8 cellular contexts compared by ENCODE assay signal in genomic region chr3:60010778-60011177, GRCh38.
DNase-seq lines count a peak whose midpoint lies in the region; ATAC-seq and TF ChIP-seq lines count a peak whose summit lies in the region.

No MANE protein-coding gene starts in this region.

- H3K27ac ChIP-seq in Peyer's patch (peak overlapping the region in 2 of 4 donors; percentile 40), colonic mucosa (no peak overlapping the region)

- H3K9ac ChIP-seq in colonic mucosa (ENCODE audit: low read depth in 2 of 2, low read length in 2 of 2), result no peak overlapping the region

- no peaks in the 10 kb centered on the region for H3K9me3 ChIP-seq in Peyer's patch
- no peaks in the 10 kb centered on the region for H3K9me3 ChIP-seq in colonic mucosa

- TF ChIP-seq POLR2A in Peyer's patch (IDR thresholded peaks at IDR 0.05), result no peak

- POLR2A ChIA-PET in GM10248 (lab: Yijun Ruan, JAX), result no interaction called here

- no peaks in the 10 kb centered on the region for H3K4me1 ChIP-seq in Peyer's patch
- no peaks in the 10 kb centered on the region for H3K4me1 ChIP-seq in colonic mucosa

- no peaks in the 10 kb centered on the region for H3K36me3 ChIP-seq in Peyer's patch
- H3K36me3 ChIP-seq in colonic mucosa, result no peaks in the 10 kb centered on the region

- no peak for TF ChIP-seq CTCF in GM10248 (IDR thresholded peaks at IDR 0.05; ENCODE audit: control extremely low read depth, extremely low read depth, low read depth, missing control alignments)
- no peak for TF ChIP-seq CTCF in Peyer's patch (IDR thresholded peaks at IDR 0.05)
- TF ChIP-seq CTCF in colonic mucosa (IDR thresholded peaks at IDR 0.05), result no peak

- ATAC-seq in HG02588 (IDR thresholded peaks at IDR 0.05; ENCODE audit: unreplicated experiment), result peak; percentile 84
- no peak for ATAC-seq in HG03439 (IDR thresholded peaks at IDR 0.05; ENCODE audit: unreplicated experiment)

- intact Hi-C loops in colonic mucosa (cut with DNase I) (no loop called here), posterior vena cava (cut with DNase I) (no loop called here)

- no peak overlapping the region for H3K4me3 ChIP-seq in Peyer's patch
- H3K4me3 ChIP-seq in colonic mucosa, result no peak overlapping the region

- CTCF ChIA-PET in GM10248 (lab: Yijun Ruan, JAX), result interaction anchor here (0.9 to 1.3 kb wide), 3 partner anchors 9 to 14 kb away, joined by 3 to 4 read pairs (median 3); no protein-coding TSS in a partner anchor

- H3K27me3 ChIP-seq in Peyer's patch (no peaks in the 10 kb centered on the region), colonic mucosa (no peaks in the 10 kb centered on the region)

- DNase-seq in GM10248 (ENCODE audit: extremely low spot score) (peak; percentile 39), Peyer's patch (peak in 2 of 3 donors; percentile 34 to 52), colonic mucosa (peak; percentile 18), DMS 273 treated with DMSO at 0.1 percent for 48 hours (lab: John Stamatoyannopoulos, UW) (no peak), pons (ENCODE audit: low spot score) (no peak), posterior vena cava (ENCODE audit: low spot score) (no peak)

Comparison
In these comparisons a context has a peak if more than half of its experiments do, and no peak if none do; other contexts are left out.
1. DNase-seq: peak in GM10248 (single experiment), Peyer's patch (2 of 3) and colonic mucosa (single experiment); none in DMS 273 treated with DMSO at 0.1 percent for 48 hours (single experiment), pons (single experiment) and posterior vena cava (single experiment).